ENCODE assay signal across 10 cellular contexts in genomic region chr10:49280001-49280408, GRCh38. TPM values are rescaled to one million over a fixed set of nuclear protein-coding genes. Genes with fewer than 3 reads are reported as not detected.
DNase-seq lines count a peak whose midpoint lies in the region; ATAC-seq and TF ChIP-seq lines count a peak whose summit lies in the region.
"Had no signal": no experiment of that assay in that cellular context is flagged by ENCODE, and none has a peak within 500 bp of the region (broad histone marks: within the 10 kb centered on the region; RNA-seq: fewer than 3 reads in every experiment).

No MANE protein-coding gene starts in this region.

- H3K36me3 Mint-ChIP-seq in activated CD8-positive, alpha-beta memory T cell treated with anti-CD3 and anti-CD28 coated beads, Interleukin-2, amount 10 ng/mL, durations not matched to agents 7 days and 5 days, result no peaks in the 10 kb centered on the region

- H3K4me3 ChIP-seq in BLaER1 treated with 17β-estradiol and CSF1 and Interleukin-3, amounts not matched to agents 10 nM and 100 nM, result 0 out of 20 replicates have a peak overlapping the region, but pooled peaks of 1 of the 10 experiments have one; percentile 22
- H3K4me3 ChIP-seq in left lung (no peak overlapping the region), hepatocyte (no peak overlapping the region)
- H3K4me3 ChIP-seq: thoracic aorta had no signal

- no peaks in the 10 kb centered on the region for H4K20me1 ChIP-seq in BLaER1 treated with 17β-estradiol and CSF1 and Interleukin-3, amounts not matched to agents 10 nM and 100 nM
- H4K20me1 ChIP-seq in hepatocyte (ENCODE audit: insufficient read depth, poor library complexity, severe bottlenecking), result no peaks in the 10 kb centered on the region

- H3K27me3 Mint-ChIP-seq in activated CD8-positive, alpha-beta memory T cell treated with anti-CD3 and anti-CD28 coated beads, Interleukin-2, amount 10 ng/mL, durations not matched to agents 7 days and 5 days, result peaks cover 13% of the 10 kb centered on the region

- CTCF ChIA-PET in activated CD8-positive, alpha-beta memory T cell treated with anti-CD3 and anti-CD28 coated beads, Interleukin-2, amount 10 ng/mL, durations not matched to agents 7 days and 5 days (lab: Charles Lee), result interaction anchor here (0.9 to 1.0 kb wide), 2 partner anchors 16 to 127 kb away, joined by 3 read pairs; no protein-coding TSS in a partner anchor

- no peak overlapping the region for H2AFZ ChIP-seq in hepatocyte

- H3K36me3 ChIP-seq in BLaER1 treated with 17β-estradiol and CSF1 and Interleukin-3, amounts not matched to agents 10 nM and 100 nM, result no peaks in the 10 kb centered on the region
- H3K36me3 ChIP-seq in left lung (no peaks in the 10 kb centered on the region), hepatocyte (replicated peaks; ENCODE audit: insufficient read depth, low read depth) (no peaks in the 10 kb centered on the region)
- H3K36me3 ChIP-seq: thoracic aorta had no signal

- intact Hi-C loops in left lung (cut with DNase I), result no loop called here

- H3K9ac ChIP-seq in BLaER1 treated with 17β-estradiol and CSF1 and Interleukin-3, amounts not matched to agents 10 nM and 100 nM, result peak overlapping the region in 6 of 11 experiments; percentile 0 to 64 (median 28); a peak in 7 of 22 replicates

- H3K4me3 Mint-ChIP-seq in activated CD8-positive, alpha-beta memory T cell treated with anti-CD3 and anti-CD28 coated beads, Interleukin-2, amount 10 ng/mL, durations not matched to agents 7 days and 5 days, result no peak overlapping the region

- H3K9me3 ChIP-seq in BLaER1 treated with 17β-estradiol and CSF1 and Interleukin-3, amounts not matched to agents 10 nM and 100 nM (replicated peaks in 1 of 11), result peaks cover 0 to 8% (median 0%) of the 10 kb centered on the region in 11 experiments; a peak in 5 of 22 replicates
- H3K9me3 ChIP-seq in left lung (no peaks in the 10 kb centered on the region), hepatocyte (ENCODE audit: low read depth) (no peaks in the 10 kb centered on the region)
- H3K9me3 ChIP-seq: thoracic aorta had no signal

- no peaks in the 10 kb centered on the region for H3K9me2 ChIP-seq in hepatocyte (replicated peaks; ENCODE audit: insufficient read depth)

- peaks cover 18% of the 10 kb centered on the region for H3K4me1 Mint-ChIP-seq in activated CD8-positive, alpha-beta memory T cell treated with anti-CD3 and anti-CD28 coated beads, Interleukin-2, amount 10 ng/mL, durations not matched to agents 7 days and 5 days

- no peaks in the 10 kb centered on the region for H3K79me2 ChIP-seq in hepatocyte

- H3K27ac Mint-ChIP-seq in activated CD8-positive, alpha-beta memory T cell treated with anti-CD3 and anti-CD28 coated beads, Interleukin-2, amount 10 ng/mL, durations not matched to agents 7 days and 5 days, result peak overlapping the region; percentile 33

- H3K4me1 ChIP-seq in BLaER1 treated with 17β-estradiol and CSF1 and Interleukin-3, amounts not matched to agents 10 nM and 100 nM, result peaks cover 7 to 76% (median 46%) of the 10 kb centered on the region in 10 experiments
- H3K4me1 ChIP-seq in left lung, result peaks cover 0 to 33% of the 10 kb centered on the region in 2 donors
- no peaks in the 10 kb centered on the region for H3K4me1 ChIP-seq in hepatocyte (ENCODE audit: insufficient read depth)

- H3K27me3 ChIP-seq in BLaER1 treated with 17β-estradiol and CSF1 and Interleukin-3, amounts not matched to agents 10 nM and 100 nM, result no peaks in the 10 kb centered on the region
- H3K27me3 ChIP-seq in left lung (no peaks in the 10 kb centered on the region), hepatocyte (peaks cover 9% of the 10 kb centered on the region)

- H3K9me3 Mint-ChIP-seq in activated CD8-positive, alpha-beta memory T cell treated with anti-CD3 and anti-CD28 coated beads, Interleukin-2, amount 10 ng/mL, durations not matched to agents 7 days and 5 days (ENCODE audit: low read depth), result no peaks in the 10 kb centered on the region

- TF ChIP-seq CTCF in left lung (IDR thresholded peaks at IDR 0.05) (no peak), hepatocyte (IDR thresholded peaks at IDR 0.05; ENCODE audit: poor library complexity) (no peak)

- ATAC-seq in activated CD8-positive, alpha-beta memory T cell treated with anti-CD3 and anti-CD28 coated beads, Interleukin-2, amount 10 ng/mL, durations not matched to agents 7 days and 5 days, result peak; percentile 97
- ATAC-seq in left lung, result peak; percentile 59

- 90% methylated on average over 3 of the region's 3 CpGs for WGBS in hepatocyte (ENCODE audit: low lambda C conversion rate, missing lambda C conversion rate)

- peak overlapping the region; percentile 16 to 87 (median 67); a peak in 21 of 22 replicates for H3K4me2 ChIP-seq in BLaER1 treated with 17β-estradiol and CSF1 and Interleukin-3, amounts not matched to agents 10 nM and 100 nM
- no peak overlapping the region for H3K4me2 ChIP-seq in hepatocyte

- peak overlapping the region in 10 of 11 experiments; percentile 22 to 79 (median 63); a peak in 18 of 22 replicates for H3K27ac ChIP-seq in BLaER1 treated with 17β-estradiol and CSF1 and Interleukin-3, amounts not matched to agents 10 nM and 100 nM
- H3K27ac ChIP-seq in left lung (no peak overlapping the region), hepatocyte (no peak overlapping the region)
- H3K27ac ChIP-seq: thoracic aorta had no signal

- DNase-seq in HS-5 (ENCODE audit: low read depth) (peak; percentile 77), left lung (peak in 1 of 2 donors; percentile 35), amygdala (lab: John Stamatoyannopoulos, UW) (no peak), hepatocyte (ENCODE audit: low spot score) (no peak), NCI-H446 (lab: John Stamatoyannopoulos, UW) (no peak), NCI-H2227 (lab: John Stamatoyannopoulos, UW; ENCODE audit: unreplicated experiment) (no peak)
- peak; percentile 73 for DNase-seq in activated CD8-positive, alpha-beta memory T cell treated with anti-CD3 and anti-CD28 coated beads, Interleukin-2, amount 10 ng/mL, durations not matched to agents 7 days and 5 days
- DNase-seq: effector CD4-positive, alpha-beta T cell had no signal

RNA-seq across cellular contexts. Expression of gene C10orf71, which starts 19.0 kb away (rescaled TPM):
- not detected for total RNA-seq in activated CD8-positive, alpha-beta memory T cell treated with anti-CD3 and anti-CD28 coated beads, Interleukin-2, amount 10 ng/mL, durations not matched to agents 7 days and 5 days
- total RNA-seq in left lung (not detected), hepatocyte (not detected in 2 replicates)
- not detected in 2 replicates for polyA plus RNA-seq in hepatocyte

Comparison
In these comparisons a context has a peak if more than half of its experiments do, and no peak if none do; other contexts are left out.
1. H3K27ac ChIP-seq: peak in BLaER1 treated with 17β-estradiol and CSF1 and Interleukin-3, amounts not matched to agents 10 nM and 100 nM (10 of 11); none in left lung (0 of 2) and hepatocyte (single experiment).
2. DNase-seq: peak in HS-5 (single experiment) and activated CD8-positive, alpha-beta memory T cell treated with anti-CD3 and anti-CD28 coated beads, Interleukin-2, amount 10 ng/mL, durations not matched to agents 7 days and 5 days (single experiment); none in amygdala (0 of 56), hepatocyte (single experiment), NCI-H446 (0 of 2) and NCI-H2227 (single experiment).